In genomic region chr2:46268196-46268595, GRCh38 we compare ENCODE assay signal across 13 cellular contexts. TPM values are rescaled to one million over a fixed set of nuclear protein-coding genes. Genes with fewer than 3 reads are reported as not detected.
DNase-seq lines count a peak whose midpoint lies in the region; ATAC-seq, FAIRE-seq and TF ChIP-seq lines count a peak whose summit lies in the region.
"Had no signal": no experiment of that assay in that cellular context is flagged by ENCODE, and none has a peak within 500 bp of the region (broad histone marks: within the 10 kb centered on the region; RNA-seq: fewer than 3 reads in every experiment).

No MANE protein-coding gene starts in this region.

- H3K4me3 Mint-ChIP-seq in activated CD8-positive, alpha-beta memory T cell treated with anti-CD3 and anti-CD28 coated beads, Interleukin-2, amount 10 ng/mL, durations not matched to agents 7 days and 5 days, result no peak overlapping the region
- H3K4me3 Mint-ChIP-seq in GM23338, result no peak overlapping the region
- H3K4me3 Mint-ChIP-seq: stimulated activated memory B cell treated with anti-CD40 and anti-IgM and Interleukin-4, amounts not matched to agents 10 μg/mL and 1 μg/mL and 100 μg/mL, for 72 hours had no signal

- no peaks in the 10 kb centered on the region for H3K36me3 Mint-ChIP-seq in activated CD8-positive, alpha-beta memory T cell treated with anti-CD3 and anti-CD28 coated beads, Interleukin-2, amount 10 ng/mL, durations not matched to agents 7 days and 5 days
- H3K36me3 Mint-ChIP-seq in GM23338 (ENCODE audit: low read depth), result no peaks in the 10 kb centered on the region
- H3K36me3 Mint-ChIP-seq: stimulated activated memory B cell treated with anti-CD40 and anti-IgM and Interleukin-4, amounts not matched to agents 10 μg/mL and 1 μg/mL and 100 μg/mL, for 72 hours had no signal

- POLR2A ChIA-PET in GM12878 (lab: Charles Lee), result interaction anchor here (1.1 to 1.5 kb wide), 3 partner anchors 9 to 16 kb away, joined by 3 read pairs; no protein-coding TSS in a partner anchor

- no peak for TF ChIP-seq RAD21 in GM12878 (IDR thresholded peaks at IDR 0.05; ENCODE audit: insufficient read depth, low read depth, low read length)

- peaks cover 34% of the 10 kb centered on the region for H3K4me1 Mint-ChIP-seq in activated CD8-positive, alpha-beta memory T cell treated with anti-CD3 and anti-CD28 coated beads, Interleukin-2, amount 10 ng/mL, durations not matched to agents 7 days and 5 days
- peaks cover 2% of the 10 kb centered on the region; the same call in 1 of the 3 replicates for H3K4me1 Mint-ChIP-seq in GM23338

- peaks cover 5% of the 10 kb centered on the region for H3K27me3 Mint-ChIP-seq in activated CD8-positive, alpha-beta memory T cell treated with anti-CD3 and anti-CD28 coated beads, Interleukin-2, amount 10 ng/mL, durations not matched to agents 7 days and 5 days
- no peaks in the 10 kb centered on the region for H3K27me3 Mint-ChIP-seq in GM23338 (ENCODE audit: insufficient read depth, low read depth, poor library complexity)

- H3K9ac ChIP-seq in GM12878 (ENCODE audit: control insufficient read depth, insufficient read depth, low read length), result no peak overlapping the region

- SMC1A ChIA-PET in GM12878 (lab: Charles Lee; ENCODE audit: uncharacterized antibody, unreplicated experiment), result interaction anchor here (0.6 to 3.1 kb wide), 14 partner anchors 9 to 205 kb away, joined by 3 to 10 read pairs (median 4); no protein-coding TSS in a partner anchor

- no peak overlapping the region for H3K4me3 ChIP-seq in GM12878
- H3K4me3 ChIP-seq in small intestine (ENCODE audit: low read depth in 1 of 2, low read length in 2 of 2), result no peak overlapping the region
- no peak overlapping the region for H3K4me3 ChIP-seq in GM23338

- H3K4me1 ChIP-seq in GM12878 (ENCODE audit: control insufficient read depth, insufficient read depth, low read length) (no peaks in the 10 kb centered on the region), small intestine (ENCODE audit: control insufficient read depth in 2 of 2, insufficient read depth in 1 of 2, low read depth in 1 of 2, low read length in 1 of 2) (peaks cover 0 to 5% of the 10 kb centered on the region in 2 donors), GM23338 (ENCODE audit: insufficient read depth) (no peaks in the 10 kb centered on the region)

- TF ChIP-seq POLR2A in GM12878 (IDR thresholded peaks at IDR 0.05; ENCODE audit: low read depth, low read length), result no peak

- no peaks in the 10 kb centered on the region for H3F3A ChIP-seq in GM23338 (replicated peaks; ENCODE audit: low read depth)

- no peak for TF ChIP-seq CTCF in GM12878 (IDR thresholded peaks at IDR 0.05 in 2 of 3, conservative IDR thresholded peaks at IDR 0.05 in 1 of 3; ENCODE audit: control insufficient read depth in 2 of 3, extremely low read depth in 1 of 3, insufficient read depth in 1 of 3, low read depth in 3 of 3, low read length in 3 of 3)
- no peak for TF ChIP-seq CTCF in GM23338 (conservative IDR thresholded peaks at IDR 0.05; ENCODE audit: low read depth in 2 of 2)

- H3K36me3 ChIP-seq in GM12878 (ENCODE audit: control insufficient read depth in 2 of 2, insufficient read depth in 2 of 2, low read length in 1 of 2) (no peaks in the 10 kb centered on the region), small intestine (ENCODE audit: control insufficient read depth in 2 of 2, insufficient read depth in 2 of 2, low read length in 2 of 2) (no peaks in the 10 kb centered on the region), GM23338 (ENCODE audit: insufficient read depth) (no peaks in the 10 kb centered on the region)
- H3K36me3 ChIP-seq: WERI-Rb-1 had no signal

- TF ChIP-seq EP300 in GM12878 (IDR thresholded peaks at IDR 0.05; ENCODE audit: borderline replicate concordance in 1 of 2, control insufficient read depth in 1 of 2, low read depth in 2 of 2, low read length in 2 of 2), result no peak

- H3K9me3 Mint-ChIP-seq in activated CD8-positive, alpha-beta memory T cell treated with anti-CD3 and anti-CD28 coated beads, Interleukin-2, amount 10 ng/mL, durations not matched to agents 7 days and 5 days (ENCODE audit: low read depth), result no peaks in the 10 kb centered on the region
- H3K9me3 Mint-ChIP-seq in GM23338, result no peaks in the 10 kb centered on the region
- H3K9me3 Mint-ChIP-seq: stimulated activated memory B cell treated with anti-CD40 and anti-IgM and Interleukin-4, amounts not matched to agents 10 μg/mL and 1 μg/mL and 100 μg/mL, for 72 hours had no signal

- no peaks in the 10 kb centered on the region for H3K9me3 ChIP-seq in GM12878 (replicated peaks; ENCODE audit: control insufficient read depth, insufficient read depth, low read length)
- H3K9me3 ChIP-seq in small intestine (ENCODE audit: control insufficient read depth, low read depth), result no peaks in the 10 kb centered on the region

- no peaks in the 10 kb centered on the region for H3K9me2 ChIP-seq in GM23338 (ENCODE audit: insufficient read depth)

- no peak for DNase-seq in activated CD8-positive, alpha-beta memory T cell treated with anti-CD3 and anti-CD28 coated beads, Interleukin-2, amount 10 ng/mL, durations not matched to agents 7 days and 5 days
- no peak for DNase-seq in activated CD8-positive, alpha-beta memory T cell treated with anti-CD3 and anti-CD28 coated beads, Interleukin-2, amount 50 U/mL, for 4 hours
- DNase-seq in KG1 (lab: John Stamatoyannopoulos, UW) (peak; percentile 33), GM12878 (ENCODE audit: low read depth, low spot score) (peak; percentile 21), small intestine (peak; percentile 20), NCI-H2029 (lab: John Stamatoyannopoulos, UW) (no peak), GM23338 (ENCODE audit: low spot score) (no peak)
- DNase-seq: activated naive CD4-positive, alpha-beta T cell treated with Interleukin-2 at 50 U/mL for 16 hours; NK-92 treated with Interleukin-12 subunit alpha and Interleukin-12 subunit beta, amount 100 ng/mL, for 24 hours; WERI-Rb-1 had no signal

- H4K20me1 ChIP-seq in GM12878 (ENCODE audit: control insufficient read depth, insufficient read depth) (no peaks in the 10 kb centered on the region), GM23338 (replicated peaks; ENCODE audit: insufficient read depth) (no peaks in the 10 kb centered on the region)

- no peaks in the 10 kb centered on the region for H3K79me2 ChIP-seq in GM12878 (ENCODE audit: control insufficient read depth, insufficient read depth, low read length)
- H3K79me2 ChIP-seq in GM23338 (replicated peaks; ENCODE audit: insufficient read depth), result no peaks in the 10 kb centered on the region

- FAIRE-seq in GM12878 (lab: Jason Lieb, UNC) (peak; percentile 18), small intestine (lab: Jason Lieb, UNC) (no peak)
- FAIRE-seq: G401.6 had no signal

- CTCF ChIA-PET in activated CD8-positive, alpha-beta memory T cell treated with anti-CD3 and anti-CD28 coated beads, Interleukin-2, amount 10 ng/mL, durations not matched to agents 7 days and 5 days (lab: Charles Lee), result interaction anchor here (0.8 to 1.3 kb wide), 5 partner anchors 9 to 39 kb away, joined by 3 to 4 read pairs (median 3); no protein-coding TSS in a partner anchor
- CTCF ChIA-PET in GM12878 (lab: Yijun Ruan, JAX), result interaction anchor here (0.6 to 2.4 kb wide), 5 partner anchors 9 to 87 kb away, joined by 3 to 7 read pairs (median 3); no protein-coding TSS in a partner anchor

- no peak overlapping the region for H3K27ac Mint-ChIP-seq in activated CD8-positive, alpha-beta memory T cell treated with anti-CD3 and anti-CD28 coated beads, Interleukin-2, amount 10 ng/mL, durations not matched to agents 7 days and 5 days
- no peak overlapping the region for H3K27ac Mint-ChIP-seq in GM23338
- H3K27ac Mint-ChIP-seq: stimulated activated memory B cell treated with anti-CD40 and anti-IgM and Interleukin-4, amounts not matched to agents 10 μg/mL and 1 μg/mL and 100 μg/mL, for 72 hours had no signal

- WGBS in GM12878 (ENCODE audit: insufficient coverage, insufficient replicate concordance, low lambda C conversion rate, missing lambda C conversion rate), result 4% methylated on average over 2 of the region's 2 CpGs
- WGBS in small intestine, 3 donors, result 25 to 36% (median 34%) methylated on average over 2 of the region's 2 CpGs

- in situ Hi-C loops in GM12878 (cut with MboI), result no loop called here

- peak; percentile 83 for ATAC-seq in activated CD8-positive, alpha-beta memory T cell treated with anti-CD3 and anti-CD28 coated beads, Interleukin-2, amount 10 ng/mL, durations not matched to agents 7 days and 5 days
- ATAC-seq in GM12878 (peak; percentile 90), HG03439 (IDR thresholded peaks at IDR 0.05; ENCODE audit: unreplicated experiment) (no peak), GM23338 (no peak)
- ATAC-seq: stimulated activated memory B cell treated with anti-CD40 and anti-IgM and Interleukin-4, amounts not matched to agents 10 μg/mL and 1 μg/mL and 100 μg/mL, for 72 hours had no signal

- H2AFZ ChIP-seq in GM12878 (ENCODE audit: control insufficient read depth, low read depth, low read length), result no peak overlapping the region; the same call in 1 of the 2 replicates
- H2AFZ ChIP-seq in GM23338, result no peak overlapping the region

- BruUV-seq in GM12878 (replicated peaks; lab: Mats Ljungman, UMichigan), result no TSS peak

- H3K4me2 ChIP-seq in GM12878 (ENCODE audit: control insufficient read depth, insufficient read depth), result no peak overlapping the region
- no peak overlapping the region for H3K4me2 ChIP-seq in GM23338

- H3K27me3 ChIP-seq in GM12878 (replicated peaks in 1 of 2; ENCODE audit: control insufficient read depth in 2 of 2, insufficient read depth in 2 of 2, low read length in 1 of 2) (no peaks in the 10 kb centered on the region), small intestine (ENCODE audit: control insufficient read depth in 2 of 2, insufficient read depth in 2 of 2, low read length in 2 of 2) (no peaks in the 10 kb centered on the region), GM23338 (ENCODE audit: insufficient read depth) (no peaks in the 10 kb centered on the region)

- intact Hi-C loops in GM12878 (cut with micrococcal nuclease; ENCODE audit: unreplicated experiment), result loop anchor here (2.0 kb wide), 1 partner anchor 37 kb away; no protein-coding TSS in a partner anchor

- RAD21 ChIA-PET in GM12878 (lab: Charles Lee; ENCODE audit: unreplicated experiment), result interaction anchor here (0.6 to 2.3 kb wide), 7 partner anchors 21 to 188 kb away, joined by 3 to 9 read pairs (median 4); no protein-coding TSS in a partner anchor

- no peak overlapping the region for H3K27ac ChIP-seq in GM12878 (ENCODE audit: control insufficient read depth, insufficient read depth)
- H3K27ac ChIP-seq in small intestine (ENCODE audit: low read depth in 1 of 2, low read length in 1 of 2), result no peak overlapping the region
- no peak overlapping the region for H3K27ac ChIP-seq in GM23338 (ENCODE audit: low read depth)
- H3K27ac ChIP-seq: WERI-Rb-1 had no signal

RNA-seq across cellular contexts. Expression of gene EPAS1, which starts 29.0 kb away (rescaled TPM):
- total RNA-seq in activated CD8-positive, alpha-beta memory T cell treated with anti-CD3 and anti-CD28 coated beads, Interleukin-2, amount 10 ng/mL, durations not matched to agents 7 days and 5 days, result 10 to 100 TPM; 15.6 to 42.5 TPM
- 17.2 and 18.5 TPM in 2 replicates for total RNA-seq in GM12878 (2013; cell fraction: nucleolus; rRNA removed)
- 1.3 and 1.5 TPM in 2 replicates for total RNA-seq in GM12878 (2014; rRNA removed)
- total RNA-seq in GM12878 (2014; rRNA removed; fragmentation: Illumina TruSeq; extraction: Trizol), result 0.18 and 0.51 TPM in 2 replicates
- total RNA-seq in GM12878 (2021), result 1.5 and 2.5 TPM in 2 replicates
- 0.07 TPM for polyA plus RNA-seq in GM12878 (2011; ENCODE audit: low read depth)
- polyA plus RNA-seq in GM12878 (2011; rRNA removed), result 7.0 and 22.0 TPM in 2 replicates
- polyA plus RNA-seq in GM12878 (2011; cell fraction: cytosol; rRNA removed), result 7.8 and 12.6 TPM in 2 replicates
- 25.0 and 34.5 TPM in 2 replicates for polyA plus RNA-seq in GM12878 (2011; cell fraction: nucleus; rRNA removed)
- 0.30 and 0.76 TPM in 2 replicates for polyA plus RNA-seq in GM12878 (2012)
- polyA plus RNA-seq in GM12878 (2014; fragmentation: Illumina TruSeq; extraction: Trizol), result 0.95 and 1.3 TPM in 2 replicates
- under 1 TPM in 1 of 2 experiments, not detected in 1; 0.11 TPM for polyA plus RNA-seq in GM12878 (2014; fragmentation: Nextera tagmentation; extraction: Ambion mirVana)
- 0.69 and 1.3 TPM in 2 replicates for polyA plus RNA-seq in GM12878 (2014; rRNA removed)
- under 1 TPM; 0.23 to 0.62 TPM for polyA plus RNA-seq in GM12878 (2016; fragmentation: Nextera tagmentation; extraction: Ambion mirVana)
- 13.5 and 20.9 TPM in 2 replicates for polyA minus RNA-seq in GM12878 (2011; rRNA and poly(A)+ RNA removed)
- 13.9 and 15.5 TPM in 2 replicates for polyA minus RNA-seq in GM12878 (2011; cell fraction: cytosol; rRNA and poly(A)+ RNA removed)
- 15.7 and 27.0 TPM in 2 replicates for polyA minus RNA-seq in GM12878 (2011; cell fraction: nucleus; rRNA and poly(A)+ RNA removed)
- 100 to 1,000 TPM in 1 of 3 donors, 10 to 100 TPM in 2; 63.0 to 106 (median 65.3) TPM for polyA plus RNA-seq in small intestine
- 5.4 and 5.7 TPM in 2 replicates for total RNA-seq in GM23338 (2014; rRNA removed; shearing (Covaris generic))
- 0.52 and 0.68 TPM in 2 replicates for polyA plus RNA-seq in GM23338 (2016; fragmentation: Nextera tagmentation; extraction: Ambion mirVana)

Comparison
In these comparisons a context has a peak if more than half of its experiments do, and no peak if none do; other contexts are left out.
1. ATAC-seq: peak in activated CD8-positive, alpha-beta memory T cell treated with anti-CD3 and anti-CD28 coated beads, Interleukin-2, amount 10 ng/mL, durations not matched to agents 7 days and 5 days (single experiment) and GM12878 (single experiment); none in HG03439 (single experiment) and GM23338 (single experiment).
2. DNase-seq: peak in KG1 (single experiment), GM12878 (single experiment) and small intestine (single experiment); none in activated CD8-positive, alpha-beta memory T cell treated with anti-CD3 and anti-CD28 coated beads, Interleukin-2, amount 10 ng/mL, durations not matched to agents 7 days and 5 days (single experiment), activated CD8-positive, alpha-beta memory T cell treated with anti-CD3 and anti-CD28 coated beads, Interleukin-2, amount 50 U/mL, for 4 hours (single experiment), NCI-H2029 (single experiment) and GM23338 (single experiment).